8 cellular contexts compared by ENCODE assay signal in the genomic region with DNA sequence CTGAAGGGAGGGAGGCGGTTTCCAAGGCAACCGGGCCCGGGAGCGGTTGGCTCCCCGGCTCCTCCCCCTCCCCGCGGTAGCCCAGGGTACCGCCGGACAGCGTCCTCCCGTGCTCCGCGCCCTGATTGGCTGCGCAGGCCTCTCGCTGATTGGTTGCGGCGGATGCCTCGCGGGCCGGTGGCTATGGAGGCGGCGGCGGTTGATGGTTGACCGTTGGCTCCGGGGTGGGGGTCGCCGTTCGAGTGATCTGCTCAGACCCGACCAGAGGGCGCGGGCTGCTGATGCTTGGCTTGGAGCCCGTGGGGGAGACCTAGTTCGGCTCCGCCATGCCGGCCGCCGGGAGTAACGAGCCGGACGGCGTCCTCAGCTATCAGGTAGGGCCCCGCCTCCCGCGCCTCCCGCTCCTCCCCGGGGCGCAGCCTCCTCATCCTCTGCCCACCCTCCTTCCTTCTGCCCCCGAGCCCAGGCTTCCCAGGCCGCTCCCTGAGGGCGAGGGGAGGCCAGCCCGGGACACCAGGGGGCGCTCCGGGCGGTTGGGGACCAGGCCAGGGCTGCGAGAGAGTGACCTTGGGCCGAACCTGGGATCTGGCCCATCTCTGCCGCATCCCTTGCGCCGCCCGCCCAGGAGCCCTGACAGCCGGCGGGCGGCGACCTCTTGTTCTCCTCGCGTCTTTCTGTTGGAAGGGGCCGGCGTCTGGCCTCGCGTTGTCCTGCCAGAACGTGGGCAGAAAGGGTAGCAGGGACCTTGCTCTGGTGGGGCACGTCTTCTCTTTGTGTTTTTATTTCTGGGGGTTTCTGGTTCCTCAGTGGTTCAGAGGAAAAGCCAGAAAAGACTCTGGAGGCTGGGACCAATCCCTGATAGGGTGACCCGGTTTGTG. TPM values are rescaled to one million over a fixed set of nuclear protein-coding genes. Genes with fewer than 3 reads are reported as not detected.
DNase-seq lines count a peak whose midpoint lies in the region; ATAC-seq and TF ChIP-seq lines count a peak whose summit lies in the region.

A gene (plus strand): TSS at position 170 of the 878 bp plus-strand sequence. CDS start 157 bp downstream, at position 327.

- H3K18ac ChIP-seq in mesenchymal stem cell (ENCODE audit: low read depth in 1 of 2, low read length in 2 of 2) = peak within 1 kb of the TSS in 1 of 2 experiments; percentile 8

- peaks cover 9% of the 10 kb centered on the region for H3K36me3 Mint-ChIP-seq in effector memory CD8-positive, alpha-beta T cell (ENCODE audit: insufficient read depth)

- H3K9me3 ChIP-seq in mesenchymal stem cell (ENCODE audit: control insufficient read depth, low read length) = no peaks in the 10 kb centered on the region

- no peak within 1 kb of the TSS for H3K23ac ChIP-seq in mesenchymal stem cell (ENCODE audit: low read length in 2 of 2)

- H2BK5ac ChIP-seq in mesenchymal stem cell (ENCODE audit: low read depth, low read length, poor library complexity, severe bottlenecking) = no peak within 1 kb of the TSS

- peak within 1 kb of the TSS; percentile 87 for H2AFZ ChIP-seq in mesenchymal stem cell (ENCODE audit: low read depth, low read length)

- H4K91ac ChIP-seq in mesenchymal stem cell (ENCODE audit: low read length) = no peak within 1 kb of the TSS

- ATAC-seq in GM19395 (IDR thresholded peaks at IDR 0.05; ENCODE audit: unreplicated experiment) (peak; percentile 88), HG03558 (IDR thresholded peaks at IDR 0.05; ENCODE audit: extremely low read depth, unreplicated experiment) (peak; percentile 58)
- ATAC-seq in effector memory CD8-positive, alpha-beta T cell (replicated peaks) = peak; percentile 91

- H3K4me1 Mint-ChIP-seq in effector memory CD8-positive, alpha-beta T cell (ENCODE audit: low read depth in 2 of 2) = peaks cover 10 to 12% of the 10 kb centered on the region in 2 donors

- peaks cover 15 to 41% of the 10 kb centered on the region in 2 experiments for H3K27me3 ChIP-seq in mesenchymal stem cell (ENCODE audit: control insufficient read depth in 1 of 2, insufficient read depth in 1 of 2, low read length in 2 of 2)

- peak; percentile 86 for TF ChIP-seq CTCF in C4-2B (conservative IDR thresholded peaks at IDR 0.05)

- H2BK120ac ChIP-seq in mesenchymal stem cell (ENCODE audit: low read depth, low read length) = no peak within 1 kb of the TSS

- H2BK15ac ChIP-seq in mesenchymal stem cell (ENCODE audit: low read depth, poor library complexity, severe bottlenecking) = no peak within 1 kb of the TSS

- no peak within 1 kb of the TSS for H2BK12ac ChIP-seq in mesenchymal stem cell (ENCODE audit: low read length in 2 of 2)

- no peak within 1 kb of the TSS for H3K14ac ChIP-seq in mesenchymal stem cell (ENCODE audit: low read length in 2 of 2)

- H3K9me3 Mint-ChIP-seq in effector memory CD8-positive, alpha-beta T cell = no peaks in the 10 kb centered on the region

- H3K4me1 ChIP-seq in mesenchymal stem cell (ENCODE audit: control insufficient read depth, insufficient read depth, low read depth, low read length) = peaks cover 9% of the 10 kb centered on the region

- peak within 1 kb of the TSS; percentile 69 for H3K9ac ChIP-seq in mesenchymal stem cell (ENCODE audit: low read length)

- WGBS in mesenchymal stem cell = 2% methylated on average over 52 of the region's 73 CpGs

- peak within 1 kb of the TSS; percentile 81 to 91 for H3K27ac Mint-ChIP-seq in effector memory CD8-positive, alpha-beta T cell

- H3K4me3 Mint-ChIP-seq in effector memory CD8-positive, alpha-beta T cell = peak within 1 kb of the TSS; percentile 74 to 87

- no peaks in the 10 kb centered on the region for H3K36me3 ChIP-seq in mesenchymal stem cell (ENCODE audit: control insufficient read depth in 1 of 2, insufficient read depth in 2 of 2, low read depth in 1 of 2, low read length in 2 of 2)

- H2AK5ac ChIP-seq in mesenchymal stem cell (ENCODE audit: low read length, severe bottlenecking) = no peak within 1 kb of the TSS

- H3K4me2 ChIP-seq in mesenchymal stem cell (ENCODE audit: low read length, poor library complexity, severe bottlenecking) = peak within 1 kb of the TSS; percentile 69

- H3K79me1 ChIP-seq in mesenchymal stem cell (replicated peaks; ENCODE audit: low read length, poor library complexity, severe bottlenecking) = no peaks in the 10 kb centered on the region

- H3K27ac ChIP-seq in C4-2B (no peak within 1 kb of the TSS), mesenchymal stem cell (ENCODE audit: low read length, poor library complexity, severe bottlenecking) (no peak within 1 kb of the TSS)

- no peaks in the 10 kb centered on the region for H3K27me3 Mint-ChIP-seq in effector memory CD8-positive, alpha-beta T cell

- peak within 1 kb of the TSS; percentile 53 to 84 for H3K4me3 ChIP-seq in mesenchymal stem cell (ENCODE audit: insufficient read depth in 1 of 2, low read depth in 1 of 2, low read length in 2 of 2)

- H3K4ac ChIP-seq in mesenchymal stem cell (ENCODE audit: low read depth in 1 of 2, low read length in 2 of 2) = no peak within 1 kb of the TSS

- DNase-seq in NCI-H82 (lab: John Stamatoyannopoulos, UW) (peak; percentile 99), mesenchymal stem cell (peak; percentile 88)
- DNase-seq in activated CD8-positive, alpha-beta memory T cell treated with anti-CD3 and anti-CD28 coated beads for 4 hours (ENCODE audit: low read depth in 2 of 2) = peak; percentile 52 to 56
- peak; percentile 63 to 78 (median 76) for DNase-seq in effector memory CD8-positive, alpha-beta T cell
- DNase-seq in stimulated activated CD8-positive, alpha-beta memory T cell treated with anti-CD3 and anti-CD28 coated beads, Interleukin-12 subunit alpha, Interleukin-12 subunit beta, amount 100 ng/mL, for 1 hour (ENCODE audit: low read depth) = peak; percentile 48

- H4K8ac ChIP-seq in mesenchymal stem cell (ENCODE audit: low read length) = no peak within 1 kb of the TSS

RNA-seq across cellular contexts. Expression of the gene that starts here (rescaled TPM):
- 2.5 TPM for polyA plus RNA-seq in mesenchymal stem cell (2013, experiment 1 of 2)
- 2.2 TPM for polyA plus RNA-seq in mesenchymal stem cell (2013, experiment 2 of 2)

Comparison
In these comparisons a context has a peak if more than half of its experiments do, and no peak if none do; other contexts are left out.
1. DNase-seq: peak in every context shown above with its lines; median percentile 99 in NCI-H82; 88 in mesenchymal stem cell; 76 in effector memory CD8-positive, alpha-beta T cell; 54 in activated CD8-positive, alpha-beta memory T cell treated with anti-CD3 and anti-CD28 coated beads for 4 hours; 48 in stimulated activated CD8-positive, alpha-beta memory T cell treated with anti-CD3 and anti-CD28 coated beads, Interleukin-12 subunit alpha, Interleukin-12 subunit beta, amount 100 ng/mL, for 1 hour.